2 cellular contexts compared by ENCODE assay signal in the genomic region with DNA sequence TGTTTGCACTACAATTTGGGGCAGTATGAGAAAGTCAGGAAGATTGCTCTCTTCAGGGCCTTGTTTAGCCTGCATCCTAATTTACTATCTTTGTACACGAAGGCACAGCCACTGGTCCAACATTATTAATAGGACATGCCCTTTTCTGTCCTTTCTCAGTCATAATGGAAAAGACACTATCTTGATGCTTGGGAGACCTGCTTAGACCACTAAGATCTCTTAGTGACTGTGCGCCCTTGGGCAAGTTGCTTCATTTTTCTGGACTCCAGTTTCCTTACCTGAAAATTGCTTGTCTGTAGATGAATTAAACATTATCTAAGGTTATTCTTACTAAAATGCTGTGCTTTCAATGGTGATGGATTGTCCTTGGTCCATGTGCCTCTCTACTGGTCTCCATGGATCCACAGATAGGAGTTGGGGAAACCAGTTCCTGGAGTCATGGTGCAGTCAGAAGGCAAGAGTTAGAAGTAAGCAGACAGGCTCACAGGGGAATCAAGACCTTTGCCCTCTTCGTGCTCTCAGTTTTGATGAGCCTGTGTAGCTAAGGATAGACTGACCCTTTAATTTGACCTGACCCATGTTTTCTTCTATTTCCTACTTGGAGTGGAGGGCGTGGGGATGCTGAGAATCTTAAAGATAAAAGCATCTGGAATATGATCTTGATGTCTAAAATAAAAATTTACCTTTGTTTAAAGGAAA.
TF ChIP-seq lines count a peak whose summit lies in the region.

No MANE protein-coding gene starts in this region.

TF ChIP-seq in SK-N-SH treated with all-trans-retinoic acid at 6 μM for 48 hours, 23 proteins besides CTCF, POLR2A, EP300 and RAD21 (continued from another document):
- no peak for TF ChIP-seq ARNTL (CRISPR knock-in tag; IDR thresholded peaks at IDR 0.05; ENCODE audit: borderline replicate concordance, low read depth)
- TF ChIP-seq GLIS3 (CRISPR knock-in tag; IDR thresholded peaks at IDR 0.05) = no peak
- no peak for TF ChIP-seq BACH2 (CRISPR knock-in tag; IDR thresholded peaks at IDR 0.05; ENCODE audit: borderline replicate concordance)
- TF ChIP-seq ZNF8 (CRISPR knock-in tag; IDR thresholded peaks at IDR 0.05) = no peak

TF ChIP-seq in IMR-90, 13 proteins besides CTCF, POLR2A, EP300 and RAD21:
- TF ChIP-seq, protein P1, sequence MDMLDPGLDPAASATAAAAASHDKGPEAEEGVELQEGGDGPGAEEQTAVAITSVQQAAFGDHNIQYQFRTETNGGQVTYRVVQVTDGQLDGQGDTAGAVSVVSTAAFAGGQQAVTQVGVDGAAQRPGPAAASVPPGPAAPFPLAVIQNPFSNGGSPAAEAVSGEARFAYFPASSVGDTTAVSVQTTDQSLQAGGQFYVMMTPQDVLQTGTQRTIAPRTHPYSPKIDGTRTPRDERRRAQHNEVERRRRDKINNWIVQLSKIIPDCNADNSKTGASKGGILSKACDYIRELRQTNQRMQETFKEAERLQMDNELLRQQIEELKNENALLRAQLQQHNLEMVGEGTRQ (IDR thresholded peaks at IDR 0.05; ENCODE audit: low read depth, low read length) = no peak
- no peak for TF ChIP-seq RCOR1 (IDR thresholded peaks at IDR 0.05; ENCODE audit: insufficient replicate concordance, low read length)
- no peak for TF ChIP-seq MAZ (IDR thresholded peaks at IDR 0.05; ENCODE audit: borderline replicate concordance, low read depth, low read length)
- no peak for TF ChIP-seq SMC3 (IDR thresholded peaks at IDR 0.05; ENCODE audit: low read depth, low read length)
- no peak for TF ChIP-seq CHD1 (IDR thresholded peaks at IDR 0.05; ENCODE audit: low read depth, low read length)
- no peak for TF ChIP-seq MXI1 (IDR thresholded peaks at IDR 0.05; ENCODE audit: borderline replicate concordance, low read depth, low read length)
- no peak for TF ChIP-seq CEBPB (IDR thresholded peaks at IDR 0.05; ENCODE audit: low read depth, low read length)
- no peak for TF ChIP-seq BHLHE40 (IDR thresholded peaks at IDR 0.05; ENCODE audit: low read depth, low read length)
- TF ChIP-seq RFX5 (IDR thresholded peaks at IDR 0.05; ENCODE audit: low read depth, low read length) = no peak
- no peak for TF ChIP-seq NFE2L2 (IDR thresholded peaks at IDR 0.05; ENCODE audit: low read depth, low read length)
